In the genomic region with DNA sequence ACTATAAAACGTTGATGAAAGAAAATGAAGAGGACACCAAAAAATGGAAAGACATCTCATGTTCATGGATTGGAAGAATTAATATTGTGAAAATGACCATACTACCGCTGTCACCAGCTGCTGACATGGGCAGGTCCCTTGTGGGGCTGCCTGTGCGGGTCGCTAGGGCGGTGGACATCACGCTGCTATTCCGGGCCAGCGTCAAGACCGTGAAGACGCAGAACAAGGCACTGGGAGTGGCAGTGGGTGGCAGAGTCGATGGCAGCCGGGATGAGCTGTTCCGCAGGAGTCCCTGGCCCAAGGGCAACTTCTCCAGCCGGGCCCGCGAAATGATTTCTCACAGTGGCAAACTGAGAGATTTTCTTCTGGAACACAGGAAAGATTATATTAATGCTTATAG, we compare ENCODE assay signal across 8 cellular contexts.
"Had no signal": no experiment of that assay in that cellular context is flagged by ENCODE, and none has a peak within 500 bp of the region (broad histone marks: within the 10 kb centered on the region; RNA-seq: fewer than 3 reads in every experiment).

No MANE protein-coding gene starts in this region.

- H3K4me3 ChIP-seq: GM12878 had no signal

- FAIRE-seq: G401.6, GM12878, GM12891, GM12892, GM18507, GM19239 had no signal

- ATAC-seq: GM12878 had no signal

- DNase-seq: GDM1, GF-D8 had no signal
